In genomic region chr3:120418446-120418845, GRCh38 we compare ENCODE assay signal across 12 cellular contexts. TPM values are rescaled to one million over a fixed set of nuclear protein-coding genes. Genes with fewer than 3 reads are reported as not detected.
A peak's percentile ranks its signal among the peaks of the same experiment; 100 is the strongest.
DNase-seq lines count a peak whose midpoint lies in the region; ATAC-seq and TF ChIP-seq lines count a peak whose summit lies in the region.
"Had no signal": no experiment of that assay in that cellular context is flagged by ENCODE, and none has a peak within 500 bp of the region (broad histone marks: within the 10 kb centered on the region; RNA-seq: fewer than 3 reads in every experiment).

No MANE protein-coding gene starts in this region.

- H3K4me1 ChIP-seq in left ventricle myocardium inferior (peaks cover 88% of the 10 kb centered on the region), endocrine pancreas (ENCODE audit: control insufficient read depth, insufficient read depth, low read length) (no peaks in the 10 kb centered on the region), body of pancreas (peaks cover 30% of the 10 kb centered on the region)

- peak overlapping the region; percentile 90 for H3K27ac ChIP-seq in left ventricle myocardium inferior (replicated peaks)
- H3K27ac ChIP-seq in neural cell (ENCODE audit: low read length): no peak overlapping the region
- no peak overlapping the region for H3K27ac ChIP-seq in body of pancreas
- H3K27ac ChIP-seq: ovary, RWPE1 had no signal

- H3K4me3 ChIP-seq in left ventricle myocardium inferior: peak overlapping the region; percentile 34
- peak overlapping the region; percentile 11 for H3K4me3 ChIP-seq in endocrine pancreas (ENCODE audit: control insufficient read depth, insufficient read depth, low read length)
- peak overlapping the region; percentile 24 for H3K4me3 ChIP-seq in neural cell (ENCODE audit: low read length)
- H3K4me3 ChIP-seq in body of pancreas: no peak overlapping the region

- TF ChIP-seq EP300 in neural cell (conservative IDR thresholded peaks at IDR 0.05; ENCODE audit: poor library complexity, severe bottlenecking): no peak

- H3K9me2 ChIP-seq in neural cell (ENCODE audit: insufficient read depth, low read length): no peaks in the 10 kb centered on the region

- TF ChIP-seq POLR2A in body of pancreas (IDR thresholded peaks at IDR 0.05): no peak

- no peaks in the 10 kb centered on the region for H3K27me3 ChIP-seq in left ventricle myocardium inferior (ENCODE audit: low read depth)
- H3K27me3 ChIP-seq in endocrine pancreas (ENCODE audit: control insufficient read depth, insufficient read depth, low read length): no peaks in the 10 kb centered on the region
- H3K27me3 ChIP-seq in neural cell (ENCODE audit: insufficient read depth, low read depth, low read length): no peaks in the 10 kb centered on the region
- no peaks in the 10 kb centered on the region for H3K27me3 ChIP-seq in body of pancreas
- H3K27me3 ChIP-seq: MG63, ovary, suprapubic skin had no signal

- intact Hi-C loops in left ventricle myocardium inferior (cut with micrococcal nuclease): loop anchor here (5.0 to 10.0 kb wide), 2 partner anchors 171 to 376 kb away; no protein-coding TSS in a partner anchor
- intact Hi-C loops in left ventricle myocardium superior (cut with micrococcal nuclease): loop anchor here (10.0 kb wide), 1 partner anchor 376 kb away; no protein-coding TSS in a partner anchor
- intact Hi-C loops in body of pancreas (cut with DNase I): no loop called here

- no peaks in the 10 kb centered on the region for H4K20me1 ChIP-seq in neural cell (ENCODE audit: insufficient read depth)

- H3K4me2 ChIP-seq in neural cell (ENCODE audit: low read length): no peak overlapping the region

- no peak for TF ChIP-seq CTCF in left ventricle myocardium inferior (IDR thresholded peaks at IDR 0.05; ENCODE audit: borderline replicate concordance)
- no peak for TF ChIP-seq CTCF in neural cell (IDR thresholded peaks at IDR 0.05; ENCODE audit: poor library complexity, severe bottlenecking)
- TF ChIP-seq CTCF in body of pancreas (IDR thresholded peaks at IDR 0.05): no peak

- peak overlapping the region; percentile 38 for H3K9ac ChIP-seq in endocrine pancreas (ENCODE audit: control insufficient read depth, insufficient read depth, low read length)
- H3K9ac ChIP-seq in neural cell (ENCODE audit: low read length): no peak overlapping the region

- peak overlapping the region; percentile 10 for H2AFZ ChIP-seq in neural cell (ENCODE audit: low read depth, low read length)

- no peak for TF ChIP-seq RAD21 in neural cell (conservative IDR thresholded peaks at IDR 0.05)

- DNase-seq in left ventricle myocardium inferior (no peak), left ventricle myocardium superior (no peak), body of pancreas (no peak)
- DNase-seq: ovary had no signal

- H3K36me3 ChIP-seq in left ventricle myocardium inferior (peaks cover 5% of the 10 kb centered on the region), endocrine pancreas (ENCODE audit: control insufficient read depth, insufficient read depth, low read length) (no peaks in the 10 kb centered on the region), neural cell (ENCODE audit: insufficient read depth, low read length) (no peaks in the 10 kb centered on the region), body of pancreas (replicated peaks in 1 of 2; ENCODE audit: insufficient read depth in 1 of 2, low read depth in 2 of 2) (no peaks in the 10 kb centered on the region)
- H3K36me3 ChIP-seq: ovary, suprapubic skin had no signal

- 55 to 58% methylated on average over 7 of the region's 7 CpGs for WGBS in body of pancreas, 2 donors

- H3F3A ChIP-seq in neural cell (ENCODE audit: insufficient read depth, low read length, poor library complexity, severe bottlenecking): no peaks in the 10 kb centered on the region

- H3K9me3 ChIP-seq in left ventricle myocardium inferior (replicated peaks): no peaks in the 10 kb centered on the region
- no peaks in the 10 kb centered on the region for H3K9me3 ChIP-seq in endocrine pancreas (ENCODE audit: control insufficient read depth, low read length)
- no peaks in the 10 kb centered on the region for H3K9me3 ChIP-seq in neural cell (ENCODE audit: low read length)
- no peaks in the 10 kb centered on the region for H3K9me3 ChIP-seq in body of pancreas
- H3K9me3 ChIP-seq: MG63, ovary, suprapubic skin had no signal

- no peaks in the 10 kb centered on the region for H3K79me2 ChIP-seq in neural cell (replicated peaks; ENCODE audit: insufficient read depth, low read length)

- ATAC-seq in left ventricle myocardium superior (no peak), HG03097 (IDR thresholded peaks at IDR 0.05; ENCODE audit: low FRiP score, unreplicated experiment) (no peak), HG02623 (IDR thresholded peaks at IDR 0.05; ENCODE audit: unreplicated experiment) (no peak), body of pancreas (no peak), HG03378 (IDR thresholded peaks at IDR 0.05; ENCODE audit: unreplicated experiment) (no peak)

TF ChIP-seq in neural cell, 6 proteins besides CTCF, POLR2A, EP300 and RAD21:
- TF ChIP-seq MXI1 (conservative IDR thresholded peaks at IDR 0.05; ENCODE audit: poor library complexity, severe bottlenecking) (no peak), REST (IDR thresholded peaks at IDR 0.05; ENCODE audit: borderline replicate concordance) (no peak), SMC3 (conservative IDR thresholded peaks at IDR 0.05; ENCODE audit: poor library complexity) (no peak), POLR2AphosphoS5 (IDR thresholded peaks at IDR 0.05) (no peak)
TF ChIP-seq in neural cell: peak in this region for 0.

RNA-seq across cellular contexts. Expression of gene FSTL1, which starts 32.3 kb away (rescaled TPM):
- total RNA-seq in left ventricle myocardium inferior (243 TPM), left ventricle myocardium superior (186 TPM), body of pancreas (10 to 100 TPM; 55.0 to 82.2 TPM)
- polyA plus RNA-seq in neural cell: 7.6 and 12.3 TPM in 2 replicates
- polyA minus RNA-seq in neural cell: 6.8 and 8.5 TPM in 2 replicates

Comparison
In these comparisons a context has a peak if more than half of its experiments do, and no peak if none do; other contexts are left out.
1. H3K4me3 ChIP-seq: peak in left ventricle myocardium inferior (single experiment), endocrine pancreas (single experiment) and neural cell (single experiment); none in body of pancreas (0 of 2).